Comparison of ENCODE assay signal across 23 cellular contexts in genomic region chrX:1134156-1134555, GRCh38.
"Had no signal": no experiment of that assay in that cellular context is flagged by ENCODE, and none has a peak within 500 bp of the region (broad histone marks: within the 10 kb centered on the region; RNA-seq: fewer than 3 reads in every experiment).

No MANE protein-coding gene starts in this region.

- H3K27me3 ChIP-seq: gastrocnemius medialis, neural progenitor cell, right lobe of liver, testis had no signal

- ATAC-seq: esophagus mucosa; gastrocnemius medialis; left lobe of liver; naive thymus-derived CD4-positive, alpha-beta T cell; right lobe of liver; stimulated activated memory B cell treated with anti-CD40 and anti-IgM and Interleukin-4, amounts not matched to agents 10 μg/mL and 1 μg/mL and 100 μg/mL, for 72 hours; stimulated activated naive CD8-positive, alpha-beta T cell treated with anti-CD3 and anti-CD28 coated beads, Interleukin-15, Interleukin-2, amounts not matched to agents 100 U/mL and 50 U/mL, for 24 hours had no signal

- H3K36me3 ChIP-seq: gastrocnemius medialis, neural progenitor cell, right lobe of liver, tibial artery had no signal

- H3K9me3 Mint-ChIP-seq: nephron, type B pancreatic cell had no signal

- H3K27ac ChIP-seq: epithelial cell of prostate, gastrocnemius medialis, neural progenitor cell, right lobe of liver, testis, tibial artery had no signal

- H3K27ac Mint-ChIP-seq: naive thymus-derived CD4-positive, alpha-beta T cell; nephron; neural progenitor cell; stimulated activated memory B cell treated with anti-CD40 and anti-IgM and Interleukin-4, amounts not matched to agents 10 μg/mL and 1 μg/mL and 100 μg/mL, for 72 hours; type B pancreatic cell had no signal

- H3K27me3 Mint-ChIP-seq: stimulated activated memory B cell treated with anti-CD40 and anti-IgM and Interleukin-4, amounts not matched to agents 10 μg/mL and 1 μg/mL and 100 μg/mL, for 72 hours had no signal

- H3K4me3 ChIP-seq: gastrocnemius medialis, neural progenitor cell, right lobe of liver, smooth muscle cell, testis, tibial artery had no signal

- H3K4me1 Mint-ChIP-seq: naive thymus-derived CD4-positive, alpha-beta T cell; nephron; neural progenitor cell; stimulated activated memory B cell treated with anti-CD40 and anti-IgM and Interleukin-4, amounts not matched to agents 10 μg/mL and 1 μg/mL and 100 μg/mL, for 72 hours had no signal

- DNase-seq: cortex of kidney; effector CD4-positive, alpha-beta T cell; foreskin fibroblast; gastrocnemius medialis; kidney; mesenchymal stem cell; midbrain; naive thymus-derived CD4-positive, alpha-beta T cell; retina; right lobe of liver; stimulated activated CD4-positive, alpha-beta T cell treated with anti-CD3 and anti-CD28 coated beads, Interleukin-4, amount 100 ng/mL, for 4 hours; stimulated activated naive CD8-positive, alpha-beta T cell treated with anti-CD3 and anti-CD28 coated beads, Interleukin-15, Interleukin-2, amounts not matched to agents 100 U/mL and 50 U/mL, for 24 hours; substantia nigra; testis had no signal

- H3K36me3 Mint-ChIP-seq: naive thymus-derived CD4-positive, alpha-beta T cell; neural progenitor cell; type B pancreatic cell had no signal

- H3K4me3 Mint-ChIP-seq: naive thymus-derived CD4-positive, alpha-beta T cell; nephron; neural progenitor cell; stimulated activated memory B cell treated with anti-CD40 and anti-IgM and Interleukin-4, amounts not matched to agents 10 μg/mL and 1 μg/mL and 100 μg/mL, for 72 hours; type B pancreatic cell had no signal
